26 cellular contexts compared by ENCODE assay signal in genomic region chr1:183230403-183230802, GRCh38. TPM values are rescaled to one million over a fixed set of nuclear protein-coding genes. Genes with fewer than 3 reads are reported as not detected.
DNase-seq lines count a peak whose midpoint lies in the region; ATAC-seq and TF ChIP-seq lines count a peak whose summit lies in the region.
"Had no signal": no experiment of that assay in that cellular context is flagged by ENCODE, and none has a peak within 500 bp of the region (broad histone marks: within the 10 kb centered on the region; RNA-seq: fewer than 3 reads in every experiment).

No MANE protein-coding gene starts in this region.

- BruUV-seq in mammary epithelial cell (replicated peaks; lab: Mats Ljungman, UMichigan) = no TSS peak

- in situ Hi-C loops in mammary epithelial cell (cut with MboI; ENCODE audit: low sequenced_read_pairs in 2 of 2) = no loop called here

- H3K4me1 ChIP-seq in mammary epithelial cell (ENCODE audit: insufficient read depth, low read length) (peaks cover 72% of the 10 kb centered on the region), mesendoderm (ENCODE audit: control insufficient read depth, low read depth, low read length) (peaks cover 14% of the 10 kb centered on the region)
- H3K4me1 ChIP-seq: pancreas had no signal

- no peaks in the 10 kb centered on the region for H3K9me3 ChIP-seq in mammary epithelial cell (replicated peaks; ENCODE audit: insufficient read depth, low read length)
- H3K9me3 ChIP-seq: esophagus muscularis mucosa, pancreas, right lobe of liver, transverse colon had no signal

- H3K4me3 ChIP-seq in mammary epithelial cell (replicated peaks in 1 of 3; ENCODE audit: insufficient read depth in 1 of 3, low read depth in 2 of 3, low read length in 3 of 3) (no peak overlapping the region), mesendoderm (ENCODE audit: low read length) (no peak overlapping the region), coronary artery (no peak overlapping the region)
- H3K4me3 ChIP-seq: esophagus muscularis mucosa, GM23338, K562, pancreas, right lobe of liver, transverse colon had no signal

- dilution Hi-C loops in mammary epithelial cell (cut with HindIII; ENCODE audit: low sequenced_read_pairs) = no loop called here

- no peak overlapping the region for H3K56ac ChIP-seq in mesendoderm (ENCODE audit: low read length)

- DNase-seq in AG20443 (ENCODE audit: low spot score) = peak; percentile 22
- DNase-seq in NCI-H226 = peak; percentile 91
- DNase-seq in mammary epithelial cell = peak; percentile 66
- DNase-seq in islet precursor cell = peak; percentile 91
- no peak for DNase-seq in NCI-H1092 treated with DMSO at 0.1 percent for 48 hours (lab: John Stamatoyannopoulos, UW)
- DNase-seq in mesendoderm = no peak
- no peak for DNase-seq in coronary artery (ENCODE audit: low spot score)
- DNase-seq: activated CD4-positive, CD25-positive, alpha-beta regulatory T cell treated with anti-CD3 and anti-CD28 coated beads, Interleukin-2, amount 50 U/mL, for 72 hours; activated naive CD4-positive, alpha-beta T cell treated with Interleukin-2 at 50 U/mL for 16 hours; activated T-cell treated with anti-CD3 and anti-CD28 coated beads, Interleukin-2, amount 50 U/mL, for 24 hours; amygdala; C1 segment of cervical spinal cord; Calu3; left colon; midbrain; natural killer cell; NCI-H1694; NCI-H2171 treated with DMSO at 0.1 percent for 48 hours; NCI-H748 treated with DMSO at 0.1 percent for 48 hours; pancreas; right lobe of liver; transverse colon had no signal

- H2AK5ac ChIP-seq in mesendoderm (ENCODE audit: low read length) = no peak overlapping the region

- intact Hi-C loops in mammary epithelial cell (cut with micrococcal nuclease) = no loop called here

- CTCF ChIA-PET in mammary epithelial cell (lab: Charles Lee; ENCODE audit: low non-redundant PET) = no interaction called here

- no peak for ATAC-seq in HG02840 (IDR thresholded peaks at IDR 0.05; ENCODE audit: low FRiP score, unreplicated experiment)
- ATAC-seq: GM23338, K562, left colon, natural killer cell, pancreas, right lobe of liver had no signal

- peaks cover 22% of the 10 kb centered on the region for H3K79me2 ChIP-seq in mammary epithelial cell (ENCODE audit: insufficient read depth, low read length)
- no peaks in the 10 kb centered on the region for H3K79me2 ChIP-seq in mesendoderm (ENCODE audit: control insufficient read depth, insufficient read depth, low read length)

- H4K8ac ChIP-seq in mesendoderm (ENCODE audit: low read depth, low read length) = no peak overlapping the region

- no peaks in the 10 kb centered on the region for H4K20me1 ChIP-seq in mammary epithelial cell (ENCODE audit: insufficient read depth, low read length)

- no peak overlapping the region for H2AFZ ChIP-seq in mammary epithelial cell (ENCODE audit: low read depth, low read length)
- H2AFZ ChIP-seq: GM23338 had no signal

- TF ChIP-seq CTCF in mammary epithelial cell (conservative IDR thresholded peaks at IDR 0.05 in 1 of 2, IDR thresholded peaks at IDR 0.05 in 1 of 2; ENCODE audit: extremely low read depth in 1 of 2, insufficient read depth in 1 of 2, low read depth in 1 of 2, low read length in 2 of 2) (no peak), coronary artery (IDR thresholded peaks at IDR 0.05) (no peak)

- H3K18ac ChIP-seq in mesendoderm (ENCODE audit: low read length) = no peak overlapping the region

- no peak overlapping the region for H2BK120ac ChIP-seq in mesendoderm (ENCODE audit: low read depth, low read length)

- H3K27ac ChIP-seq in mammary epithelial cell (ENCODE audit: insufficient read depth, low read depth, low read length) (peak overlapping the region; percentile 20), mesendoderm (ENCODE audit: low read depth, low read length) (no peak overlapping the region), coronary artery (no peak overlapping the region)
- H3K27ac ChIP-seq: right lobe of liver, transverse colon had no signal

- H3K4me2 ChIP-seq in mammary epithelial cell (ENCODE audit: insufficient read depth, low read depth, low read length) = no peak overlapping the region
- H3K4me2 ChIP-seq in mesendoderm (ENCODE audit: low read length) = no peak overlapping the region
- H3K4me2 ChIP-seq: GM23338 had no signal

- H2BK5ac ChIP-seq in mesendoderm (ENCODE audit: low read length) = no peak overlapping the region

- 27% methylated on average over 2 of the region's 2 CpGs for WGBS in mammary epithelial cell (ENCODE audit: low coverage, missing lambda C conversion rate)
- no CpG with 5 or more reads among the region's 2 CpGs for WGBS in mesendoderm (ENCODE audit: extremely low coverage, insufficient coverage, low lambda C conversion rate)

- H3K36me3 ChIP-seq in mammary epithelial cell (ENCODE audit: insufficient read depth, low read length) (peaks cover 67% of the 10 kb centered on the region), mesendoderm (ENCODE audit: control insufficient read depth, insufficient read depth, low read length) (no peaks in the 10 kb centered on the region)
- H3K36me3 ChIP-seq: pancreas, right lobe of liver, transverse colon had no signal

- H3K23ac ChIP-seq in mesendoderm (ENCODE audit: low read length) = no peak overlapping the region

- no peaks in the 10 kb centered on the region for H3K79me1 ChIP-seq in mesendoderm (ENCODE audit: low read length)

- H4K5ac ChIP-seq in mesendoderm (ENCODE audit: low read length) = no peak overlapping the region

- H3K9ac ChIP-seq in mammary epithelial cell (ENCODE audit: insufficient read depth, low read length) (no peak overlapping the region), mesendoderm (ENCODE audit: low read length) (no peak overlapping the region)

- H3K4ac ChIP-seq in mesendoderm (ENCODE audit: low read depth, low read length) = no peak overlapping the region

- no peak overlapping the region for H2BK15ac ChIP-seq in mesendoderm (replicated peaks; ENCODE audit: low read depth)

- H3K27me3 ChIP-seq in mammary epithelial cell (ENCODE audit: insufficient read depth, low read length) (no peaks in the 10 kb centered on the region), mesendoderm (ENCODE audit: insufficient read depth, low read length, poor library complexity) (no peaks in the 10 kb centered on the region)
- H3K27me3 ChIP-seq: esophagus muscularis mucosa, pancreas, right lobe of liver, transverse colon had no signal

RNA-seq across cellular contexts. Expression of gene LAMC2, which starts 44.3 kb away (rescaled TPM):
- total RNA-seq in mammary epithelial cell = 1,000 to 10,000 TPM; 1,201 to 2,277 TPM
- 1,668 TPM for polyA plus RNA-seq in mammary epithelial cell
- 2,109 TPM for polyA minus RNA-seq in mammary epithelial cell
- 6.4 TPM for polyA plus RNA-seq in mesendoderm (2013, experiment 1 of 2)
- 6.9 TPM for polyA plus RNA-seq in mesendoderm (2013, experiment 2 of 2)
- total RNA-seq: natural killer cell had no signal

Comparison
In these comparisons a context has a peak if more than half of its experiments do, and no peak if none do; other contexts are left out.
1. DNase-seq: peak in AG20443 (single experiment), NCI-H226 (single experiment), mammary epithelial cell (single experiment) and islet precursor cell (single experiment); none in NCI-H1092 treated with DMSO at 0.1 percent for 48 hours (single experiment), mesendoderm (single experiment) and coronary artery (single experiment).